In the genomic region with DNA sequence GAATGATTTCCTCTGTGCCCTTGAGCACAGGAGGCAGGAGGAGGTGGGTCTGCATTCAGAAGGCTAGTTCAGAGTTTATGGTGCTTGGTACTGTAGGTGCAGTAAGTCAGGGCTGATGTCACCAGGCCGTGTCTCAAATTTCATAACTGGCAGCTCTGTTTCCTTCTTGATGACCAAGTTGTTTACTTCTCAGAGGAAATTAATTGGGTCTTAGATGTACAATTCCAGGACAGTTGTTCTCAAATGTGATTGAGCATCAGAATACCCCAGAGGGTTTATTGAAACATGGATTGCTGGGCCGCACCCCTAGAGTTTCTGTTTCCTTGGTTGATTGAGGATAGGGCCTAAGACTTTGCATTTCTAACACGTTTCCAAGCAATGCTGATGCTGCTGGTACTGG, we compare ENCODE assay signal across 15 cellular contexts. TPM values are rescaled to one million over a fixed set of nuclear protein-coding genes. Genes with fewer than 3 reads are reported as not detected.
DNase-seq lines count a peak whose midpoint lies in the region; ATAC-seq and TF ChIP-seq lines count a peak whose summit lies in the region.
"Had no signal": no experiment of that assay in that cellular context is flagged by ENCODE, and none has a peak within 500 bp of the region (broad histone marks: within the 10 kb centered on the region; RNA-seq: fewer than 3 reads in every experiment).

No MANE protein-coding gene starts in this region.

- no peak overlapping the region for H3K4me3 ChIP-seq in rectal smooth muscle tissue (ENCODE audit: low read length)
- H3K4me3 ChIP-seq: breast epithelium, GM23338, stomach had no signal

- no peak for ATAC-seq in GM21381 (IDR thresholded peaks at IDR 0.05; ENCODE audit: unreplicated experiment)
- no peak for ATAC-seq in HG02840 (IDR thresholded peaks at IDR 0.05; ENCODE audit: low FRiP score, unreplicated experiment)
- ATAC-seq: GM23338 had no signal

- CTCF ChIA-PET in RWPE1 (lab: Yijun Ruan, JAX) = no interaction called here

- H3K4me1 ChIP-seq in rectal smooth muscle tissue (ENCODE audit: control insufficient read depth, insufficient read depth, low read length) = peaks cover 38% of the 10 kb centered on the region

- DNase-seq in DMS53 (lab: John Stamatoyannopoulos, UW) (peak; percentile 79), HFFc6 (no peak), amniotic epithelial cell (ENCODE audit: low read depth) (peak; percentile 82), AML-193 (lab: John Stamatoyannopoulos, UW) (no peak), RWPE1 (ENCODE audit: low spot score) (no peak)
- DNase-seq: activated CD4-positive, alpha-beta T cell treated with anti-CD3 and anti-CD28 coated beads, Interleukin-2, amount 50 U/mL, for 48 hours; activated naive CD8-positive, alpha-beta T cell treated with anti-CD3 and anti-CD28 coated beads, Interleukin-2, amount 10 ng/mL, durations not matched to agents 7 days and 5 days; activated T-cell treated with anti-CD3 and anti-CD28 coated beads, Interleukin-2, amount 50 U/mL, for 48 hours; NCI-H446; stomach had no signal

- H3K9me3 Mint-ChIP-seq in HFFc6 = no peaks in the 10 kb centered on the region
- H3K9me3 Mint-ChIP-seq: activated naive CD8-positive, alpha-beta T cell treated with anti-CD3 and anti-CD28 coated beads, Interleukin-2, amount 10 ng/mL, durations not matched to agents 7 days and 5 days had no signal

- peaks cover 4% of the 10 kb centered on the region; the same call in 1 of the 2 replicates for H3K36me3 Mint-ChIP-seq in HFFc6 (ENCODE audit: low read depth)

- H3K27me3 ChIP-seq in rectal smooth muscle tissue (ENCODE audit: control insufficient read depth, insufficient read depth, low read length) = no peaks in the 10 kb centered on the region
- H3K27me3 ChIP-seq: breast epithelium, stomach had no signal

- H3K27me3 Mint-ChIP-seq in HFFc6 (ENCODE audit: insufficient read depth) = peaks cover 2% of the 10 kb centered on the region; the same call in 1 of the 2 replicates

- peaks cover 89% of the 10 kb centered on the region for H3K4me1 Mint-ChIP-seq in HFFc6 (ENCODE audit: low read depth)

- POLR2A ChIA-PET in RWPE1 (lab: Yijun Ruan, JAX; ENCODE audit: low non-redundant PET) = no interaction called here

- no peak overlapping the region for H3K9ac ChIP-seq in rectal smooth muscle tissue (ENCODE audit: low read length)

- TF ChIP-seq CTCF in HFFc6 (IDR thresholded peaks at IDR 0.05) (no peak), RWPE1 (conservative IDR thresholded peaks at IDR 0.05; ENCODE audit: low read depth) (no peak)

- peak overlapping the region; percentile 58 for H3K27ac ChIP-seq in rectal smooth muscle tissue (ENCODE audit: low read depth, low read length)
- no peak overlapping the region for H3K27ac ChIP-seq in RWPE1
- H3K27ac ChIP-seq: breast epithelium, stomach had no signal

- H3K27ac Mint-ChIP-seq in HFFc6 = peak overlapping the region; percentile 7; the same call in 1 of the 2 replicates
- H3K27ac Mint-ChIP-seq: activated naive CD8-positive, alpha-beta T cell treated with anti-CD3 and anti-CD28 coated beads, Interleukin-2, amount 10 ng/mL, durations not matched to agents 7 days and 5 days; GM23338 had no signal

- no peak overlapping the region for H3K4me3 Mint-ChIP-seq in HFFc6
- H3K4me3 Mint-ChIP-seq: activated naive CD8-positive, alpha-beta T cell treated with anti-CD3 and anti-CD28 coated beads, Interleukin-2, amount 10 ng/mL, durations not matched to agents 7 days and 5 days; GM23338 had no signal

- no peaks in the 10 kb centered on the region for H3K36me3 ChIP-seq in rectal smooth muscle tissue (ENCODE audit: control insufficient read depth, insufficient read depth, low read length)
- H3K36me3 ChIP-seq: breast epithelium, stomach had no signal

RNA-seq across cellular contexts. Expression of a gene that starts 6.2 kb away (rescaled TPM):
- total RNA-seq in HFFc6 (2021; fragmentation: NEBNext Ultra II Directional; extraction: Animal tissue kit (Norgen Biotek cat#: 25700)) = 10 to 100 TPM; 43.1 to 65.9 (median 48.4) TPM

Comparison
In these comparisons a context has a peak if more than half of its experiments do, and no peak if none do; other contexts are left out.
1. DNase-seq: peak in DMS53 (single experiment) and amniotic epithelial cell (single experiment); none in HFFc6 (single experiment), AML-193 (0 of 2) and RWPE1 (single experiment).